ENCODE assay signal across 1 cellular context in genomic region chr22:37632174-37633081, GRCh38.
TF ChIP-seq lines count a peak whose summit lies in the region.

No MANE protein-coding gene starts in this region.

TF ChIP-seq in GM12878, 131 proteins besides CTCF, POLR2A, EP300 and RAD21:
- no peak for TF ChIP-seq WRNIP1 (IDR thresholded peaks at IDR 0.05; ENCODE audit: borderline replicate concordance, low read depth, low read length)
- no peak for TF ChIP-seq KLF5 (IDR thresholded peaks at IDR 0.05; ENCODE audit: partially characterized antibody)
- TF ChIP-seq ZBTB40 (IDR thresholded peaks at IDR 0.05; ENCODE audit: borderline replicate concordance): no peak
- TF ChIP-seq IKZF2 (IDR thresholded peaks at IDR 0.05): no peak
- no peak for TF ChIP-seq MAX (IDR thresholded peaks at IDR 0.05; ENCODE audit: low read depth, low read length)
- TF ChIP-seq ZNF274 (IDR thresholded peaks at IDR 0.05; ENCODE audit: insufficient read depth, insufficient read length): no peak
- TF ChIP-seq EED (IDR thresholded peaks at IDR 0.05; ENCODE audit: low read depth): no peak
- TF ChIP-seq SMC3 (IDR thresholded peaks at IDR 0.05; ENCODE audit: borderline replicate concordance, low read length): 0 out of 2 replicates have a peak, but pooled peaks have one; percentile 3
- TF ChIP-seq SUZ12 (IDR thresholded peaks at IDR 0.05; ENCODE audit: unreplicated experiment): no peak
- TF ChIP-seq ZNF622 (IDR thresholded peaks at IDR 0.05): no peak
- TF ChIP-seq POLR2AphosphoS2 (IDR thresholded peaks at IDR 0.05; ENCODE audit: low read depth, low read length): no peak
- 0 out of 2 replicates have a peak, but pooled peaks have one; percentile 53 for TF ChIP-seq HDGF (IDR thresholded peaks at IDR 0.05)
- TF ChIP-seq ZBTB4 (CRISPR knock-in tag; IDR thresholded peaks at IDR 0.05): no peak
- no peak for TF ChIP-seq REST (IDR thresholded peaks at IDR 0.05; ENCODE audit: low read depth, low read length)
- no peak for TF ChIP-seq ZNF217 (IDR thresholded peaks at IDR 0.05)
TF ChIP-seq in GM12878: peak in this region for 2.
